In the genomic region with DNA sequence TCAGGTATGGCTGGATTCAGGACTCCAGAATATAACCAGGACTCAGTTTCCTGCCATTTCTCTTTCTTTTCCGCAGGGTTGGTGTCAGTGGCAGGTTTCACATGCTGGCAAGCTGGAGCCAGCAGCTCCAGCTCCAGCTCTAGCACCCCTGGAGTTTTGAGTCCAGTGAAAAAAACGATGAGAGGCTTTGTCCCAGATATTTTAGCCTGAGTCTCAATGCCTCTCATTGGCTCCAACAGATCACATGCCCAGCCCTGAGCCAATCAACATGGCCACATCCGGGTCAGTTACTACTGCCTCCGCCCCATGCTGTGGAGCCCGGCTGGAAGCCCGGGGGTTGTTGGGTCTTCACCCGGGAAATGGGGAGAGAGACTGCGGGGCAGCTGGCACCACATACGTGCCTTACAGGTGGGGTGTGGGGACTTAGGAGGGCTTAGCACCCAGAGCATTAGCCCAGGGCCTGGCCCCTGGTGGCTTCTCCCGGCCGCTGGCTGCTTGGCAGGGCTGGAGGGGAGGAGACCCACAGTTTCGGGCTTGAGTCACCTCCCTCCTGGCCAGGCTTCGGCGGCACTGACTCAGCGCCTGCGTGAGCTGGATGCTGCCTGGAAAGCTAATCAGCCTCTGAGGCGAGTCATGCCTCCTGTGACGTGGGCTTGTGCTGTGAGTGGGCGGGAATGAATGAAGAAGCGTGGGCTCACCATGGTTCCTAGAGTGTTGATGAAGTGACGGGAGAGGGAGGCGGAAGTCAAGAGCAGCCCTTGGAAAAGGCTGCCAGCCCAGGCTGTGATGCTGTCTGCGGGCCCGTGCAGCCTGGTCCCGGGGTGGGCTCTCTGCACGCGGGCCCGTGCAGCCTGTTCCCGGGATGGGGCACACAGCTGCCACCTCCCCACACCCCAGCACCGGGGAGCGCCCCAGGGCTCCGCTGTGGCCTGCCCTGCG, we compare ENCODE assay signal across 1 cellular context.
TF ChIP-seq lines count a peak whose summit lies in the region.

No MANE protein-coding gene starts in this region.

TF ChIP-seq in HepG2, 621 proteins besides CTCF, POLR2A, EP300 and RAD21 (continued from another document and continues in another):
- TF ChIP-seq, protein P1, sequence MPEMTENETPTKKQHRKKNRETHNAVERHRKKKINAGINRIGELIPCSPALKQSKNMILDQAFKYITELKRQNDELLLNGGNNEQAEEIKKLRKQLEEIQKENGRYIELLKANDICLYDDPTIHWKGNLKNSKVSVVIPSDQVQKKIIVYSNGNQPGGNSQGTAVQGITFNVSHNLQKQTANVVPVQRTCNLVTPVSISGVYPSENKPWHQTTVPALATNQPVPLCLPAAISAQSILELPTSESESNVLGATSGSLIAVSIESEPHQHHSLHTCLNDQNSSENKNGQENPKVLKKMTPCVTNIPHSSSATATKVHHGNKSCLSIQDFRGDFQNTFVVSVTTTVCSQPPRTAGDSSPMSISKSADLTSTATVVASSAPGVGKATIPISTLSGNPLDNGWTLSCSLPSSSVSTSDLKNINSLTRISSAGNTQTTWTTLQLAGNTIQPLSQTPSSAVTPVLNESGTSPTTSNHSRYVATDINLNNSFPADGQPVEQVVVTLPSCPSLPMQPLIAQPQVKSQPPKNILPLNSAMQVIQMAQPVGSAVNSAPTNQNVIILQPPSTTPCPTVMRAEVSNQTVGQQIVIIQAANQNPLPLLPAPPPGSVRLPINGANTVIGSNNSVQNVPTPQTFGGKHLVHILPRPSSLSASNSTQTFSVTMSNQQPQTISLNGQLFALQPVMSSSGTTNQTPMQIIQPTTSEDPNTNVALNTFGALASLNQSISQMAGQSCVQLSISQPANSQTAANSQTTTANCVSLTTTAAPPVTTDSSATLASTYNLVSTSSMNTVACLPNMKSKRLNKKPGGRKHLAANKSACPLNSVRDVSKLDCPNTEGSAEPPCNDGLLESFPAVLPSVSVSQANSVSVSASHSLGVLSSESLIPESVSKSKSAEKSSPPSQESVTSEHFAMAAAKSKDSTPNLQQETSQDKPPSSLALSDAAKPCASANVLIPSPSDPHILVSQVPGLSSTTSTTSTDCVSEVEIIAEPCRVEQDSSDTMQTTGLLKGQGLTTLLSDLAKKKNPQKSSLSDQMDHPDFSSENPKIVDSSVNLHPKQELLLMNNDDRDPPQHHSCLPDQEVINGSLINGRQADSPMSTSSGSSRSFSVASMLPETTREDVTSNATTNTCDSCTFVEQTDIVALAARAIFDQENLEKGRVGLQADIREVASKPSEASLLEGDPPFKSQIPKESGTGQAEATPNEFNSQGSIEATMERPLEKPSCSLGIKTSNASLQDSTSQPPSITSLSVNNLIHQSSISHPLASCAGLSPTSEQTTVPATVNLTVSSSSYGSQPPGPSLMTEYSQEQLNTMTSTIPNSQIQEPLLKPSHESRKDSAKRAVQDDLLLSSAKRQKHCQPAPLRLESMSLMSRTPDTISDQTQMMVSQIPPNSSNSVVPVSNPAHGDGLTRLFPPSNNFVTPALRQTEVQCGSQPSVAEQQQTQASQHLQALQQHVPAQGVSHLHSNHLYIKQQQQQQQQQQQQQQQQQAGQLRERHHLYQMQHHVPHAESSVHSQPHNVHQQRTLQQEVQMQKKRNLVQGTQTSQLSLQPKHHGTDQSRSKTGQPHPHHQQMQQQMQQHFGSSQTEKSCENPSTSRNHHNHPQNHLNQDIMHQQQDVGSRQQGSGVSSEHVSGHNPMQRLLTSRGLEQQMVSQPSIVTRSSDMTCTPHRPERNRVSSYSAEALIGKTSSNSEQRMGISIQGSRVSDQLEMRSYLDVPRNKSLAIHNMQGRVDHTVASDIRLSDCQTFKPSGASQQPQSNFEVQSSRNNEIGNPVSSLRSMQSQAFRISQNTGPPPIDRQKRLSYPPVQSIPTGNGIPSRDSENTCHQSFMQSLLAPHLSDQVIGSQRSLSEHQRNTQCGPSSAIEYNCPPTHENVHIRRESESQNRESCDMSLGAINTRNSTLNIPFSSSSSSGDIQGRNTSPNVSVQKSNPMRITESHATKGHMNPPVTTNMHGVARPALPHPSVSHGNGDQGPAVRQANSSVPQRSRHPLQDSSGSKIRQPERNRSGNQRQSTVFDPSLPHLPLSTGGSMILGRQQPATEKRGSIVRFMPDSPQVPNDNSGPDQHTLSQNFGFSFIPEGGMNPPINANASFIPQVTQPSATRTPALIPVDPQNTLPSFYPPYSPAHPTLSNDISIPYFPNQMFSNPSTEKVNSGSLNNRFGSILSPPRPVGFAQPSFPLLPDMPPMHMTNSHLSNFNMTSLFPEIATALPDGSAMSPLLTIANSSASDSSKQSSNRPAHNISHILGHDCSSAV (CRISPR knock-in tag; IDR thresholded peaks at IDR 0.05; ENCODE audit: borderline replicate concordance), result no peak
- TF ChIP-seq, protein P2, sequence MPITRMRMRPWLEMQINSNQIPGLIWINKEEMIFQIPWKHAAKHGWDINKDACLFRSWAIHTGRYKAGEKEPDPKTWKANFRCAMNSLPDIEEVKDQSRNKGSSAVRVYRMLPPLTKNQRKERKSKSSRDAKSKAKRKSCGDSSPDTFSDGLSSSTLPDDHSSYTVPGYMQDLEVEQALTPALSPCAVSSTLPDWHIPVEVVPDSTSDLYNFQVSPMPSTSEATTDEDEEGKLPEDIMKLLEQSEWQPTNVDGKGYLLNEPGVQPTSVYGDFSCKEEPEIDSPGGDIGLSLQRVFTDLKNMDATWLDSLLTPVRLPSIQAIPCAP (CRISPR knock-in tag; IDR thresholded peaks at IDR 0.05; ENCODE audit: low read depth), result no peak
- TF ChIP-seq ZNF562 (CRISPR knock-in tag; IDR thresholded peaks at IDR 0.05; ENCODE audit: borderline replicate concordance) (no peak), ARHGAP35 (CRISPR knock-in tag; IDR thresholded peaks at IDR 0.05; ENCODE audit: borderline replicate concordance) (no peak), ATRX (CRISPR knock-in tag; IDR thresholded peaks at IDR 0.05; ENCODE audit: borderline replicate concordance) (no peak), MATR3 (CRISPR knock-in tag; IDR thresholded peaks at IDR 0.05) (no peak), KMT2B (CRISPR knock-in tag; IDR thresholded peaks at IDR 0.05) (peak; percentile 82), ZNF629 (CRISPR knock-in tag; conservative IDR thresholded peaks at IDR 0.05) (peak; percentile 79), ZNF382 (CRISPR knock-in tag; IDR thresholded peaks at IDR 0.05; ENCODE audit: borderline replicate concordance) (no peak), SMARCC2 (IDR thresholded peaks at IDR 0.05) (no peak), ZKSCAN1 (IDR thresholded peaks at IDR 0.05; ENCODE audit: low read length) (no peak), ZNF343 (CRISPR knock-in tag; IDR thresholded peaks at IDR 0.05) (peak; percentile 86; the same call in 1 of the 2 replicates), TSC22D2 (CRISPR knock-in tag; IDR thresholded peaks at IDR 0.05; ENCODE audit: borderline replicate concordance) (no peak), ZNF530 (CRISPR knock-in tag; IDR thresholded peaks at IDR 0.05; ENCODE audit: low read depth) (no peak), JARID2 (CRISPR knock-in tag; IDR thresholded peaks at IDR 0.05; ENCODE audit: insufficient replicate concordance) (no peak), ZNF230 (CRISPR knock-in tag; IDR thresholded peaks at IDR 0.05) (peak; percentile 47; the same call in 1 of the 2 replicates), YEATS2 (CRISPR knock-in tag; IDR thresholded peaks at IDR 0.05; ENCODE audit: borderline replicate concordance) (peak; percentile 96), ZNF772 (CRISPR knock-in tag; IDR thresholded peaks at IDR 0.05) (0 out of 2 replicates have a peak, but pooled peaks have one; percentile 52), ERF (CRISPR knock-in tag; IDR thresholded peaks at IDR 0.05) (peak; percentile 52), SNAI1 (CRISPR knock-in tag; IDR thresholded peaks at IDR 0.05; ENCODE audit: borderline replicate concordance) (peak; percentile 56; the same call in 1 of the 2 replicates), NFE2 (CRISPR knock-in tag; IDR thresholded peaks at IDR 0.05) (no peak), ZNF550 (CRISPR knock-in tag; IDR thresholded peaks at IDR 0.05; ENCODE audit: borderline replicate concordance) (0 out of 2 replicates have a peak, but pooled peaks have one; percentile 59), KDM5B (CRISPR knock-in tag; IDR thresholded peaks at IDR 0.05; ENCODE audit: borderline replicate concordance) (peak; percentile 65; the same call in 1 of the 2 replicates), ZNF724P (CRISPR knock-in tag; IDR thresholded peaks at IDR 0.05; ENCODE audit: borderline replicate concordance) (peak; percentile 47), DPF2 (CRISPR knock-in tag; IDR thresholded peaks at IDR 0.05; ENCODE audit: borderline replicate concordance, low read depth) (no peak), ZNF136 (CRISPR knock-in tag; IDR thresholded peaks at IDR 0.05; ENCODE audit: low read depth) (no peak), ZFP36L1 (CRISPR knock-in tag; IDR thresholded peaks at IDR 0.05) (0 out of 2 replicates have a peak, but pooled peaks have one; percentile 25), PRPF4 (IDR thresholded peaks at IDR 0.05; ENCODE audit: low read depth, low read length, poor library complexity, severe bottlenecking) (no peak), MEF2D (CRISPR knock-in tag; IDR thresholded peaks at IDR 0.05) (peak; percentile 58), GZF1 (CRISPR knock-in tag; IDR thresholded peaks at IDR 0.05) (peak; percentile 30; the same call in 1 of the 2 replicates), KAT8 (CRISPR knock-in tag; IDR thresholded peaks at IDR 0.05) (peak; percentile 82)
- TF ChIP-seq, protein P3, sequence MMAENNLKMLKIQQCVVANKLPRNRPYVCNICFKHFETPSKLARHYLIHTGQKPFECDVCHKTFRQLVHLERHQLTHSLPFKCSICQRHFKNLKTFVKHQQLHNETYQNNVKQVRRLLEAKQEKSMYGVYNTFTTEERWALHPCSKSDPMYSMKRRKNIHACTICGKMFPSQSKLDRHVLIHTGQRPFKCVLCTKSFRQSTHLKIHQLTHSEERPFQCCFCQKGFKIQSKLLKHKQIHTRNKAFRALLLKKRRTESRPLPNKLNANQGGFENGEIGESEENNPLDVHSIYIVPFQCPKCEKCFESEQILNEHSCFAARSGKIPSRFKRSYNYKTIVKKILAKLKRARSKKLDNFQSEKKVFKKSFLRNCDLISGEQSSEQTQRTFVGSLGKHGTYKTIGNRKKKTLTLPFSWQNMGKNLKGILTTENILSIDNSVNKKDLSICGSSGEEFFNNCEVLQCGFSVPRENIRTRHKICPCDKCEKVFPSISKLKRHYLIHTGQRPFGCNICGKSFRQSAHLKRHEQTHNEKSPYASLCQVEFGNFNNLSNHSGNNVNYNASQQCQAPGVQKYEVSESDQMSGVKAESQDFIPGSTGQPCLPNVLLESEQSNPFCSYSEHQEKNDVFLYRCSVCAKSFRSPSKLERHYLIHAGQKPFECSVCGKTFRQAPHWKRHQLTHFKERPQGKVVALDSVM (CRISPR knock-in tag; IDR thresholded peaks at IDR 0.05), result peak; percentile 75
- TF ChIP-seq, protein P4, sequence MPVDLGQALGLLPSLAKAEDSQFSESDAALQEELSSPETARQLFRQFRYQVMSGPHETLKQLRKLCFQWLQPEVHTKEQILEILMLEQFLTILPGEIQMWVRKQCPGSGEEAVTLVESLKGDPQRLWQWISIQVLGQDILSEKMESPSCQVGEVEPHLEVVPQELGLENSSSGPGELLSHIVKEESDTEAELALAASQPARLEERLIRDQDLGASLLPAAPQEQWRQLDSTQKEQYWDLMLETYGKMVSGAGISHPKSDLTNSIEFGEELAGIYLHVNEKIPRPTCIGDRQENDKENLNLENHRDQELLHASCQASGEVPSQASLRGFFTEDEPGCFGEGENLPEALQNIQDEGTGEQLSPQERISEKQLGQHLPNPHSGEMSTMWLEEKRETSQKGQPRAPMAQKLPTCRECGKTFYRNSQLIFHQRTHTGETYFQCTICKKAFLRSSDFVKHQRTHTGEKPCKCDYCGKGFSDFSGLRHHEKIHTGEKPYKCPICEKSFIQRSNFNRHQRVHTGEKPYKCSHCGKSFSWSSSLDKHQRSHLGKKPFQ (CRISPR knock-in tag; IDR thresholded peaks at IDR 0.05; ENCODE audit: insufficient replicate concordance), result peak; percentile 87
- TF ChIP-seq, protein P5, sequence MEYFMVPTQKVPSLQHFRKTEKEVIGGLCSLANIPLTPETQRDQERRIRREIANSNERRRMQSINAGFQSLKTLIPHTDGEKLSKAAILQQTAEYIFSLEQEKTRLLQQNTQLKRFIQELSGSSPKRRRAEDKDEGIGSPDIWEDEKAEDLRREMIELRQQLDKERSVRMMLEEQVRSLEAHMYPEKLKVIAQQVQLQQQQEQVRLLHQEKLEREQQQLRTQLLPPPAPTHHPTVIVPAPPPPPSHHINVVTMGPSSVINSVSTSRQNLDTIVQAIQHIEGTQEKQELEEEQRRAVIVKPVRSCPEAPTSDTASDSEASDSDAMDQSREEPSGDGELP (IDR thresholded peaks at IDR 0.05; ENCODE audit: borderline replicate concordance, low read depth), result peak; percentile 10; the same call in 1 of the 2 replicates
- TF ChIP-seq, protein P6, sequence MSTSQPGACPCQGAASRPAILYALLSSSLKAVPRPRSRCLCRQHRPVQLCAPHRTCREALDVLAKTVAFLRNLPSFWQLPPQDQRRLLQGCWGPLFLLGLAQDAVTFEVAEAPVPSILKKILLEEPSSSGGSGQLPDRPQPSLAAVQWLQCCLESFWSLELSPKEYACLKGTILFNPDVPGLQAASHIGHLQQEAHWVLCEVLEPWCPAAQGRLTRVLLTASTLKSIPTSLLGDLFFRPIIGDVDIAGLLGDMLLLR (CRISPR knock-in tag; IDR thresholded peaks at IDR 0.05), result peak; percentile 8; the same call in 1 of the 2 replicates
- TF ChIP-seq, protein P7, sequence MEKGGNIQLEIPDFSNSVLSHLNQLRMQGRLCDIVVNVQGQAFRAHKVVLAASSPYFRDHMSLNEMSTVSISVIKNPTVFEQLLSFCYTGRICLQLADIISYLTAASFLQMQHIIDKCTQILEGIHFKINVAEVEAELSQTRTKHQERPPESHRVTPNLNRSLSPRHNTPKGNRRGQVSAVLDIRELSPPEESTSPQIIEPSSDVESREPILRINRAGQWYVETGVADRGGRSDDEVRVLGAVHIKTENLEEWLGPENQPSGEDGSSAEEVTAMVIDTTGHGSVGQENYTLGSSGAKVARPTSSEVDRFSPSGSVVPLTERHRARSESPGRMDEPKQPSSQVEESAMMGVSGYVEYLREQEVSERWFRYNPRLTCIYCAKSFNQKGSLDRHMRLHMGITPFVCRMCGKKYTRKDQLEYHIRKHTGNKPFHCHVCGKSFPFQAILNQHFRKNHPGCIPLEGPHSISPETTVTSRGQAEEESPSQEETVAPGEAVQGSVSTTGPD (CRISPR knock-in tag; IDR thresholded peaks at IDR 0.05), result no peak
- TF ChIP-seq, protein P8, sequence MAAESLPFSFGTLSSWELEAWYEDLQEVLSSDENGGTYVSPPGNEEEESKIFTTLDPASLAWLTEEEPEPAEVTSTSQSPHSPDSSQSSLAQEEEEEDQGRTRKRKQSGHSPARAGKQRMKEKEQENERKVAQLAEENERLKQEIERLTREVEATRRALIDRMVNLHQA (CRISPR knock-in tag; IDR thresholded peaks at IDR 0.05), result no peak
- TF ChIP-seq, protein P9, sequence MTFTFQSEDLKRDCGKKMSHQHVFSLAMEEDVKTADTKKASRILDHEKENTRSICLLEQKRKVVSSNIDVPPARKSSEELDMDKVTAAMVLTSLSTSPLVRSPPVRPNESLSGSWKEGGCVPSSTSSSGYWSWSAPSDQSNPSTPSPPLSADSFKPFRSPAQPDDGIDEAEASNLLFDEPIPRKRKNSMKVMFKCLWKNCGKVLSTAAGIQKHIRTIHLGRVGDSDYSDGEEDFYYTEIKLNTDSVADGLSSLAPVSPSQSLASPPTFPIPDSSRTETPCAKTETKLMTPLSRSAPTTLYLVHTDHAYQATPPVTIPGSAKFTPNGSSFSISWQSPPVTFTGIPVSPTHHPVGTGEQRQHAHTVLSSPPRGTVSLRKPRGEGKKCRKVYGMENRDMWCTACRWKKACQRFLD (CRISPR knock-in tag; IDR thresholded peaks at IDR 0.05; ENCODE audit: borderline replicate concordance), result peak; percentile 68
